Comparison of ENCODE assay signal across 18 cellular contexts in the genomic region with DNA sequence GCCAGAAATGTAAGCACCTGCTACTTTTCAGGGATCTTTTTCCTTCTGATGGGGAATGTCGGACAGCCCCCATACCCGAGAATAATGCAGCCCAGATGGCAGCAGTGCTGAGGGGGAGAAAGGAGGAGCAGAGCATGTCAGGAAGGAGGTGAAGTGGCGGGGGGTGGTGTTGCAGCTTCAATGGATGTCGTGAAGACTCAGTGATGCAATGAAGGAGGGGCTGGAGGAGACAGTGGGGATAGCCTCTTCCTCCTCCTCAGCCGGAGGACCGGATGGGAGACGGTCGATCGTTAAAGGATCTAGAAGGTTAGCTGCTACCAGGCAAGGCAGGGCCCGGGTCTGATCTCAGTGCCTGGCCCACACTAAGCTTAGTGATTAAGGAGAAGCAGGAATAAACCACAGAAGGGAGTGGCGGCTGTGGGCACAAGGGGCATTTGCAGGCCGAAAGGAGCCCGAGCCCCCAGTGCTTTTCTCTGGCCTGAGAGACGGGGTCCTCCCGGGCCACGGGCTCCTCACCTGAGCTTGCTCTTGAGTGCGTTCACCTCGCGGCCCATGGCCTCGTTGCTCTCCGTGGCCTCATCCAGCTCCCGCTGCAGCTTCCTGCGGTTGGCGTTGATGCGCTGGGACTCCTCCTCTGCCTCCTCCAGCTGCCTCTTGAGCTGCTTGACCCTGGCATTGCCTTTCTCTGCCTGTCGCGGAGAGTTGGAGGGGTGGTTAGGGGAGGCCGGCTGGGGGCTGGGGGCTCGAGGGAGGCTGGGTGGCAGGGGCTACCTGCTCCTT.
"Had no signal": no experiment of that assay in that cellular context is flagged by ENCODE, and none has a peak within 500 bp of the region (broad histone marks: within the 10 kb centered on the region; RNA-seq: fewer than 3 reads in every experiment).

No MANE protein-coding gene starts in this region.

- H3K27ac Mint-ChIP-seq: activated naive CD8-positive, alpha-beta T cell treated with anti-CD3 and anti-CD28 coated beads, Interleukin-2, amount 10 ng/mL, durations not matched to agents 7 days and 5 days; activated T-cell treated with anti-CD3 and anti-CD28 coated beads, Interleukin-2, amount 50 U/mL, for 72 hours; stimulated activated memory B cell treated with anti-CD40 and anti-IgM and Interleukin-4, amounts not matched to agents 10 μg/mL and 1 μg/mL and 100 μg/mL, for 72 hours had no signal

- ATAC-seq: activated T-cell treated with anti-CD3 and anti-CD28 coated beads, Interleukin-2, amount 50 U/mL, for 72 hours; mucosa of descending colon; pancreas; sciatic nerve; stimulated activated memory B cell treated with anti-CD40 and anti-IgM and Interleukin-4, amounts not matched to agents 10 μg/mL and 1 μg/mL and 100 μg/mL, for 72 hours had no signal

- H3K36me3 ChIP-seq: cardiac muscle cell, pancreas had no signal

- H3K4me3 ChIP-seq: cardiac muscle cell, mucosa of descending colon, pancreas, tibial artery had no signal

- H3K27ac ChIP-seq: cardiac muscle cell, neutrophil, pancreas, tibial artery had no signal

- H3K27me3 ChIP-seq: cardiac muscle cell, neutrophil, pancreas, tibial artery had no signal

- DNase-seq: activated CD4-positive, alpha-beta T cell treated with anti-CD3 and anti-CD28 coated beads, Interleukin-2, amount 50 U/mL, for 1 hour; activated CD8-positive, alpha-beta memory T cell treated with anti-CD3 and anti-CD28 coated beads, Interleukin-2, amount 50 U/mL, for 4 hours; activated naive CD8-positive, alpha-beta T cell treated with anti-CD3 and anti-CD28 coated beads, Interleukin-2, amount 10 ng/mL, durations not matched to agents 7 days and 5 days; activated T-cell treated with anti-CD3 and anti-CD28 coated beads, Interleukin-2, amount 50 U/mL, for 72 hours; dermis blood vessel endothelial cell; effector memory CD4-positive, alpha-beta T cell; mesenchymal stem cell; mucosa of descending colon; naive B cell; stimulated activated CD4-positive, alpha-beta T cell treated with anti-CD3 and anti-CD28 coated beads, Interleukin-4, amount 100 ng/mL, for 24 hours; substantia nigra; SW 1271; tibial artery had no signal

- H3K9me3 Mint-ChIP-seq: activated naive CD8-positive, alpha-beta T cell treated with anti-CD3 and anti-CD28 coated beads, Interleukin-2, amount 10 ng/mL, durations not matched to agents 7 days and 5 days; activated T-cell treated with anti-CD3 and anti-CD28 coated beads, Interleukin-2, amount 50 U/mL, for 72 hours; naive B cell; stimulated activated memory B cell treated with anti-CD40 and anti-IgM and Interleukin-4, amounts not matched to agents 10 μg/mL and 1 μg/mL and 100 μg/mL, for 72 hours had no signal

- H3K9me3 ChIP-seq: mucosa of descending colon, neutrophil, pancreas, tibial artery had no signal

- H3K27me3 Mint-ChIP-seq: activated naive CD8-positive, alpha-beta T cell treated with anti-CD3 and anti-CD28 coated beads, Interleukin-2, amount 10 ng/mL, durations not matched to agents 7 days and 5 days; naive B cell; stimulated activated memory B cell treated with anti-CD40 and anti-IgM and Interleukin-4, amounts not matched to agents 10 μg/mL and 1 μg/mL and 100 μg/mL, for 72 hours had no signal

- H3K4me3 Mint-ChIP-seq: activated naive CD8-positive, alpha-beta T cell treated with anti-CD3 and anti-CD28 coated beads, Interleukin-2, amount 10 ng/mL, durations not matched to agents 7 days and 5 days; activated T-cell treated with anti-CD3 and anti-CD28 coated beads, Interleukin-2, amount 50 U/mL, for 72 hours; stimulated activated memory B cell treated with anti-CD40 and anti-IgM and Interleukin-4, amounts not matched to agents 10 μg/mL and 1 μg/mL and 100 μg/mL, for 72 hours had no signal

- H3K4me1 ChIP-seq: pancreas, tibial artery had no signal
